Comparison of ENCODE assay signal across 14 cellular contexts in genomic region chr6:6221829-6222535, GRCh38.
DNase-seq lines count a peak whose midpoint lies in the region; ATAC-seq and TF ChIP-seq lines count a peak whose summit lies in the region.
"Had no signal": no experiment of that assay in that cellular context is flagged by ENCODE, and none has a peak within 500 bp of the region (broad histone marks: within the 10 kb centered on the region; RNA-seq: fewer than 3 reads in every experiment).

No MANE protein-coding gene starts in this region.

- TF ChIP-seq CTCF in NB4 (IDR thresholded peaks at IDR 0.05; ENCODE audit: low read depth, low read length) (peak; percentile 82), colonic mucosa (IDR thresholded peaks at IDR 0.05) (peak; percentile 41), progenitor cell of endocrine pancreas (IDR thresholded peaks at IDR 0.05; ENCODE audit: unreplicated experiment) (peak; percentile 50)

- H3K9me3 Mint-ChIP-seq in progenitor cell of endocrine pancreas (ENCODE audit: low read depth) = peaks cover 5% of the 10 kb centered on the region
- H3K9me3 Mint-ChIP-seq in natural killer cell treated with Interleukin-12 subunit alpha and Interleukin-12 subunit beta and Interleukin-15 and Interleukin-18, amount 100 ng/mL, for 72 hours = no peaks in the 10 kb centered on the region
- H3K9me3 Mint-ChIP-seq: T-helper 1 cell treated with Interleukin-12 subunit alpha and Interleukin-12 subunit beta and Interleukin-4 antibody, amounts not matched to agents 30 μg/mL and 1 μg/mL, for 36 hours had no signal

- no peak overlapping the region for H3K4me3 Mint-ChIP-seq in progenitor cell of endocrine pancreas (ENCODE audit: low read depth)
- no peak overlapping the region for H3K4me3 Mint-ChIP-seq in natural killer cell treated with Interleukin-12 subunit alpha and Interleukin-12 subunit beta and Interleukin-15 and Interleukin-18, amount 100 ng/mL, for 72 hours
- H3K4me3 Mint-ChIP-seq: T-helper 1 cell treated with Interleukin-12 subunit alpha and Interleukin-12 subunit beta and Interleukin-4 antibody, amounts not matched to agents 30 μg/mL and 1 μg/mL, for 36 hours had no signal

- no peaks in the 10 kb centered on the region for H3K27me3 ChIP-seq in colonic mucosa
- H3K27me3 ChIP-seq: BLaER1, left lung had no signal

- H3K4me3 ChIP-seq in NB4 (ENCODE audit: low read depth, low read length) (no peak overlapping the region), colonic mucosa (no peak overlapping the region)
- H3K4me3 ChIP-seq: BLaER1, left lung, skin epidermis had no signal

- DNase-seq in SKM-1 treated with dmso at 0.1 percent for 144 hours (lab: John Stamatoyannopoulos, UW; ENCODE audit: unreplicated experiment) (peak; percentile 18), SKM-1 (lab: John Stamatoyannopoulos, UW; ENCODE audit: unreplicated experiment) (no peak), NB4 (ENCODE audit: low read depth) (peak; percentile 49), colonic mucosa (peak; percentile 50), progenitor cell of endocrine pancreas (ENCODE audit: low spot score, unreplicated experiment) (no peak), COLO829 (ENCODE audit: low spot score) (no peak), C1 segment of cervical spinal cord (lab: John Stamatoyannopoulos, UW) (no peak)
- DNase-seq in natural killer cell treated with Interleukin-12 subunit alpha and Interleukin-12 subunit beta and Interleukin-15 and Interleukin-18, amount 100 ng/mL, for 72 hours (ENCODE audit: low spot score) = no peak
- DNase-seq: left lung; NCI-H1105 treated with DMSO at 0.1 percent for 48 hours; stimulated activated naive CD4-positive, alpha-beta T cell treated with Interleukin-2 at 50 U/mL for 16 hours had no signal

- intact Hi-C loops in colonic mucosa (cut with DNase I) = loop anchor here (5.0 kb wide), 1 partner anchor 95 kb away; no protein-coding TSS in a partner anchor

- no peak for ATAC-seq in natural killer cell treated with Interleukin-12 subunit alpha and Interleukin-12 subunit beta and Interleukin-15 and Interleukin-18, amount 100 ng/mL, for 72 hours
- ATAC-seq: left lung had no signal

- TF ChIP-seq POLR2A in NB4 (IDR thresholded peaks at IDR 0.05; ENCODE audit: extremely low read depth, insufficient read length) = no peak

- no peaks in the 10 kb centered on the region for H3K27me3 Mint-ChIP-seq in progenitor cell of endocrine pancreas
- H3K27me3 Mint-ChIP-seq in natural killer cell treated with Interleukin-12 subunit alpha and Interleukin-12 subunit beta and Interleukin-15 and Interleukin-18, amount 100 ng/mL, for 72 hours = peaks cover 13 to 44% of the 10 kb centered on the region in 2 donors

- H3K27ac Mint-ChIP-seq in progenitor cell of endocrine pancreas = no peak overlapping the region
- H3K27ac Mint-ChIP-seq in natural killer cell treated with Interleukin-12 subunit alpha and Interleukin-12 subunit beta and Interleukin-15 and Interleukin-18, amount 100 ng/mL, for 72 hours = no peak overlapping the region
- H3K27ac Mint-ChIP-seq: T-helper 1 cell treated with Interleukin-12 subunit alpha and Interleukin-12 subunit beta and Interleukin-4 antibody, amounts not matched to agents 30 μg/mL and 1 μg/mL, for 36 hours had no signal

- H3K4me1 Mint-ChIP-seq in progenitor cell of endocrine pancreas (ENCODE audit: low read depth) = peaks cover 6% of the 10 kb centered on the region
- H3K4me1 Mint-ChIP-seq in natural killer cell treated with Interleukin-12 subunit alpha and Interleukin-12 subunit beta and Interleukin-15 and Interleukin-18, amount 100 ng/mL, for 72 hours (ENCODE audit: low read depth in 2 of 2) = no peaks in the 10 kb centered on the region

- H3K4me1 ChIP-seq in colonic mucosa = peaks cover 5% of the 10 kb centered on the region
- H3K4me1 ChIP-seq: BLaER1, left lung had no signal

- H3K36me3 ChIP-seq in colonic mucosa = no peaks in the 10 kb centered on the region
- H3K36me3 ChIP-seq: BLaER1, left lung had no signal

- no peak overlapping the region for H3K9ac ChIP-seq in colonic mucosa (ENCODE audit: low read depth in 2 of 2, low read length in 2 of 2)
- H3K9ac ChIP-seq: BLaER1 had no signal

- no peaks in the 10 kb centered on the region for H3K9me3 ChIP-seq in colonic mucosa
- H3K9me3 ChIP-seq: BLaER1, left lung had no signal

- H3K27ac ChIP-seq in colonic mucosa = no peak overlapping the region
- H3K27ac ChIP-seq: BLaER1, left lung, skin epidermis had no signal

- H3K36me3 Mint-ChIP-seq in progenitor cell of endocrine pancreas (ENCODE audit: insufficient read depth) = no peaks in the 10 kb centered on the region
- H3K36me3 Mint-ChIP-seq in natural killer cell treated with Interleukin-12 subunit alpha and Interleukin-12 subunit beta and Interleukin-15 and Interleukin-18, amount 100 ng/mL, for 72 hours = no peaks in the 10 kb centered on the region

Comparison
In these comparisons a context has a peak if more than half of its experiments do, and no peak if none do; other contexts are left out.
1. DNase-seq: peak in SKM-1 treated with dmso at 0.1 percent for 144 hours (single experiment), NB4 (single experiment) and colonic mucosa (single experiment); none in SKM-1 (single experiment), progenitor cell of endocrine pancreas (single experiment), COLO829 (single experiment), natural killer cell treated with Interleukin-12 subunit alpha and Interleukin-12 subunit beta and Interleukin-15 and Interleukin-18, amount 100 ng/mL, for 72 hours (single experiment) and C1 segment of cervical spinal cord (0 of 14).
2. Peak in every context shown above with its lines, with median percentiles within 50 percentile points of each other: CTCF ChIP-seq.